19 cellular contexts compared by ENCODE assay signal in the genomic region with DNA sequence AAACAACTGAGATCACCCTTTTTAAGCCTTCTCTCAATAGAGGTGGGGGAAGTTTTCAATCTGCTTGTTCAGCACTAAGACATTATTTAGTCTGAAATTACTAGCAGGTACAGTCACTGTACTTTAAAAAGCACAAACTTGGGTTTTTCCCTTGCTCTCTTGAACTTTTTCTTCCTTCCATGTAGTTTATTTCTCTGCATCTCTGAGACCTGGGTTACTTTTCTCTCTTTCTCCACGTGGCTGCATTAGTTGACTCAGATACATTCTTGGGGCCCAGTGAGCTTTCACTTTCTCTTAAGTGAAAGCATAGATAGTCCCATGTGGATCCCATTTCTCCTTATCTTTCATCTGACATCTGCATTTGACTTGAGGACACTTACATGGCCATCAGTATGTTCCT.
DNase-seq lines count a peak whose midpoint lies in the region; ATAC-seq and TF ChIP-seq lines count a peak whose summit lies in the region.
"Had no signal": no experiment of that assay in that cellular context is flagged by ENCODE, and none has a peak within 500 bp of the region (broad histone marks: within the 10 kb centered on the region; RNA-seq: fewer than 3 reads in every experiment).

No MANE protein-coding gene starts in this region.

- H3K9me3 ChIP-seq in psoas muscle (no peaks in the 10 kb centered on the region), HAP-1 (no peaks in the 10 kb centered on the region)
- H3K9me3 ChIP-seq in effector memory CD4-positive, alpha-beta T cell (ENCODE audit: control insufficient read depth, low read length), result no peaks in the 10 kb centered on the region
- H3K9me3 ChIP-seq: left lung, SJSA1 had no signal

- H3K27me3 ChIP-seq in psoas muscle (ENCODE audit: insufficient read depth in 3 of 3, low read length in 2 of 3) (no peaks in the 10 kb centered on the region), HAP-1 (ENCODE audit: low read depth) (no peaks in the 10 kb centered on the region)
- H3K27me3 ChIP-seq in effector memory CD4-positive, alpha-beta T cell (replicated peaks; ENCODE audit: control insufficient read depth, insufficient read depth, low read length, poor library complexity, severe bottlenecking), result no peaks in the 10 kb centered on the region
- H3K27me3 ChIP-seq: left lung, SJSA1 had no signal

- intact Hi-C loops in psoas muscle (cut with DNase I), result no loop called here

- ATAC-seq in GM18502 (IDR thresholded peaks at IDR 0.05; ENCODE audit: poor library complexity, unreplicated experiment) (peak; percentile 84), HG02870 (IDR thresholded peaks at IDR 0.05; ENCODE audit: unreplicated experiment) (peak; percentile 88), HG03520 (IDR thresholded peaks at IDR 0.05; ENCODE audit: unreplicated experiment) (peak; percentile 80), psoas muscle (no peak)
- ATAC-seq: left lung had no signal

- H3K4me3 ChIP-seq in psoas muscle, result no peak overlapping the region
- no peak overlapping the region for H3K4me3 ChIP-seq in HAP-1
- no peak overlapping the region for H3K4me3 ChIP-seq in effector memory CD4-positive, alpha-beta T cell (ENCODE audit: insufficient read depth, low read depth, low read length, poor library complexity, severe bottlenecking)
- H3K4me3 ChIP-seq: dorsolateral prefrontal cortex, left lung, SJSA1 had no signal

- no peak overlapping the region for H3K27ac ChIP-seq in psoas muscle
- no peak overlapping the region for H3K27ac ChIP-seq in effector memory CD4-positive, alpha-beta T cell (ENCODE audit: insufficient read depth, low read length, poor library complexity, severe bottlenecking)
- H3K27ac ChIP-seq: dorsolateral prefrontal cortex, left lung, SJSA1 had no signal

- TF ChIP-seq CTCF in GM20000 (IDR thresholded peaks at IDR 0.05; ENCODE audit: extremely low read depth, missing control alignments), result no peak
- TF ChIP-seq CTCF in psoas muscle (IDR thresholded peaks at IDR 0.05), result no peak

- H3K36me3 ChIP-seq in psoas muscle (ENCODE audit: insufficient read depth in 1 of 2, low read depth in 1 of 2) (no peaks in the 10 kb centered on the region), HAP-1 (replicated peaks) (no peaks in the 10 kb centered on the region)
- no peaks in the 10 kb centered on the region for H3K36me3 ChIP-seq in effector memory CD4-positive, alpha-beta T cell (ENCODE audit: control insufficient read depth, insufficient read depth, low read length)
- H3K36me3 ChIP-seq: left lung, SJSA1 had no signal

- in situ Hi-C loops in HAP-1 (cut with MboI; ENCODE audit: low sequenced_read_pairs), result no loop called here

- no peaks in the 10 kb centered on the region for H3K4me1 ChIP-seq in psoas muscle
- H3K4me1 ChIP-seq in HAP-1, result no peaks in the 10 kb centered on the region
- no peaks in the 10 kb centered on the region for H3K4me1 ChIP-seq in effector memory CD4-positive, alpha-beta T cell (ENCODE audit: control insufficient read depth, insufficient read depth, low read length, poor library complexity, severe bottlenecking)
- H3K4me1 ChIP-seq: left lung, SJSA1 had no signal

- 35 to 48% (median 47%) methylated on average over 1 of the region's 1 CpG for WGBS in psoas muscle, 3 donors

- DNase-seq in GM20000 (ENCODE audit: low spot score), result peak; percentile 20
- DNase-seq in psoas muscle, result no peak
- DNase-seq in HAP-1 (ENCODE audit: low spot score in 2 of 2), result no peak
- no peak for DNase-seq in effector memory CD4-positive, alpha-beta T cell
- no peak for DNase-seq in NCI-H526 (lab: John Stamatoyannopoulos, UW)
- DNase-seq: activated CD4-positive, alpha-beta memory T cell treated with anti-CD3 and anti-CD28 coated beads, Interleukin-2, amount 10 ng/mL, durations not matched to agents 7 days and 5 days; activated effector memory CD4-positive, alpha-beta T cell treated with Interleukin-2 at 50 U/mL for 16 hours; DMS153; dorsolateral prefrontal cortex; H9; left lung; naive B cell; NK-92 treated with Interleukin-12 subunit alpha and Interleukin-12 subunit beta, amount 100 ng/mL, for 24 hours; stimulated activated CD4-positive, alpha-beta T cell treated with anti-CD3 and anti-CD28 coated beads, Interleukin-1b, Interleukin-23, amount 100 ng/mL, for 48 hours; stimulated activated CD8-positive, alpha-beta memory T cell treated with anti-CD3 and anti-CD28 coated beads, Interleukin-4, amount 100 ng/mL, for 48 hours had no signal

Comparison
In these comparisons a context has a peak if more than half of its experiments do, and no peak if none do; other contexts are left out.
1. ATAC-seq: peak in GM18502 (single experiment), HG02870 (single experiment) and HG03520 (single experiment); none in psoas muscle (0 of 4).